ENCODE assay signal across 1 cellular context in the genomic region with DNA sequence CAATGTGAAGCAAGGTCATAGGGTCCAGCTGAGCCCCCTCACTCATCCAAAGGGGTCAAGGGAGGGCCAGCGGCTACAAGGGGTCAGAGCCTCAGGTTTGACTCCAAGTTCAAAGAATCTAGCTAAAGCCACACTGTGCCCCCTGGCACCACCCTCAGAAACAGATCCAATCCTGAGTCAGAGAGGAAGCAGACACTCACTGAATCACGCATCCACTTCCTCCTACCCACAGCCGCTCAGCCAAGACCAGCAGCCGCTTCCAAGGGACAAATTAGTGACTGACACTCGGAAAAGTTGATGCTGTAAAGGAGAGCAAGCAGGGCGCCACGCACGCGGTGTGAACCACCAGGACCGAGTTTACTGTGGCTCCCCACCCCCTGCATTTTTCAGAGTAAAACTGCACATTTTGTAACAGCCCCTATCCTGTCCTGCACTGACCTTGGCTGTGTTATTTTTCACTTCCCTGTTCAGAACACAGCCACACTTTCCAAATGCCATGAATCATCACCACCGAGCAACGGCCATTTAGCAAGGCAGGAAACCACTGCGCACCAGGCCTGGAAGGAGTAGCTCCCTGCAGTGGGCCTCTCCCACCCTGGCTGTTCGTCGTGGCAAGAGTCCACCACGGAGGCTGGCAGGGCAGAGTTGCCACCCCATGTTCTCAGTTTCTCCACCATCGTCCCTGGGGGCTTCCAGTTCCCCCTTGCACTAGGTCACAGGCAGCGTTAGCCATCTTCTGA.
A peak's percentile ranks its signal among the peaks of the same experiment; 100 is the strongest.
TF ChIP-seq lines count a peak whose summit lies in the region.

No MANE protein-coding gene starts in this region.

TF ChIP-seq in K562, 482 proteins besides CTCF, POLR2A, EP300 and RAD21 (continued from another document and continues in another):
- peak; percentile 54; the same call in 1 of the 2 replicates for TF ChIP-seq ATF7 (IDR thresholded peaks at IDR 0.05)
- TF ChIP-seq ZNF583 (CRISPR knock-in tag; IDR thresholded peaks at IDR 0.05): peak; percentile 88
- peak in 1 of 2 experiments; percentile 50; a peak in 1 of 4 replicates for TF ChIP-seq KDM4B (IDR thresholded peaks at IDR 0.05; ENCODE audit: borderline replicate concordance in 2 of 2, low read depth in 1 of 2)
- TF ChIP-seq SMARCA4 (IDR thresholded peaks at IDR 0.05): peak; percentile 57
- no peak for TF ChIP-seq MYC (IDR thresholded peaks at IDR 0.05; ENCODE audit: low read depth, low read length)
- TF ChIP-seq MYC (CRISPR knock-in tag; IDR thresholded peaks at IDR 0.05; ENCODE audit: borderline replicate concordance, low read depth): peak; percentile 39; the same call in 1 of the 2 replicates
- no peak; the same call in 1 of the 2 replicates for TF ChIP-seq NR2C1 (IDR thresholded peaks at IDR 0.05)
- TF ChIP-seq NR2C1 (tag; IDR thresholded peaks at IDR 0.05): peak; percentile 78
- TF ChIP-seq, protein P1, sequence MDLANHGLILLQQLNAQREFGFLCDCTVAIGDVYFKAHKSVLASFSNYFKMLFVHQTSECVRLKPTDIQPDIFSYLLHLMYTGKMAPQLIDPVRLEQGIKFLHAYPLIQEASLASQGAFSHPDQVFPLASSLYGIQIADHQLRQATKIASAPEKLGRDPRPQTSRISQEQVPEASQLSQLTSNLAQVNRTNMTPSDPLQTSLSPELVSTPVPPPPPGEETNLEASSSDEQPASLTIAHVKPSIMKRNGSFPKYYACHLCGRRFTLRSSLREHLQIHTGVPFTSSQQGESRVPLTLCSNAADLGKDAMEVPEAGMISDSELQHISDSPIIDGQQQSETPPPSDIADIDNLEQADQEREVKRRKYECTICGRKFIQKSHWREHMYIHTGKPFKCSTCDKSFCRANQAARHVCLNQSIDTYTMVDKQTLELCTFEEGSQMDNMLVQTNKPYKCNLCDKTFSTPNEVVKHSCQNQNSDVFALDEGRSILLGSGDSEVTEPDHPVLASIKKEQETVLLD (IDR thresholded peaks at IDR 0.05): peak; percentile 65; the same call in 1 of the 2 replicates
- peak; percentile 64; the same call in 1 of the 2 replicates for TF ChIP-seq ZNF41 (CRISPR knock-in tag; conservative IDR thresholded peaks at IDR 0.05)
- TF ChIP-seq ZNF766 (CRISPR knock-in tag; conservative IDR thresholded peaks at IDR 0.05): peak; percentile 92
- TF ChIP-seq CAMTA2 (CRISPR knock-in tag; conservative IDR thresholded peaks at IDR 0.05): 0 out of 2 replicates have a peak, but pooled peaks have one; percentile 46
- TF ChIP-seq, protein P2, sequence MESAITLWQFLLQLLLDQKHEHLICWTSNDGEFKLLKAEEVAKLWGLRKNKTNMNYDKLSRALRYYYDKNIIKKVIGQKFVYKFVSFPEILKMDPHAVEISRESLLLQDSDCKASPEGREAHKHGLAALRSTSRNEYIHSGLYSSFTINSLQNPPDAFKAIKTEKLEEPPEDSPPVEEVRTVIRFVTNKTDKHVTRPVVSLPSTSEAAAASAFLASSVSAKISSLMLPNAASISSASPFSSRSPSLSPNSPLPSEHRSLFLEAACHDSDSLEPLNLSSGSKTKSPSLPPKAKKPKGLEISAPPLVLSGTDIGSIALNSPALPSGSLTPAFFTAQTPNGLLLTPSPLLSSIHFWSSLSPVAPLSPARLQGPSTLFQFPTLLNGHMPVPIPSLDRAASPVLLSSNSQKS (CRISPR knock-in tag; IDR thresholded peaks at IDR 0.05): peak; percentile 77; the same call in 1 of the 2 replicates
- TF ChIP-seq, protein P3, sequence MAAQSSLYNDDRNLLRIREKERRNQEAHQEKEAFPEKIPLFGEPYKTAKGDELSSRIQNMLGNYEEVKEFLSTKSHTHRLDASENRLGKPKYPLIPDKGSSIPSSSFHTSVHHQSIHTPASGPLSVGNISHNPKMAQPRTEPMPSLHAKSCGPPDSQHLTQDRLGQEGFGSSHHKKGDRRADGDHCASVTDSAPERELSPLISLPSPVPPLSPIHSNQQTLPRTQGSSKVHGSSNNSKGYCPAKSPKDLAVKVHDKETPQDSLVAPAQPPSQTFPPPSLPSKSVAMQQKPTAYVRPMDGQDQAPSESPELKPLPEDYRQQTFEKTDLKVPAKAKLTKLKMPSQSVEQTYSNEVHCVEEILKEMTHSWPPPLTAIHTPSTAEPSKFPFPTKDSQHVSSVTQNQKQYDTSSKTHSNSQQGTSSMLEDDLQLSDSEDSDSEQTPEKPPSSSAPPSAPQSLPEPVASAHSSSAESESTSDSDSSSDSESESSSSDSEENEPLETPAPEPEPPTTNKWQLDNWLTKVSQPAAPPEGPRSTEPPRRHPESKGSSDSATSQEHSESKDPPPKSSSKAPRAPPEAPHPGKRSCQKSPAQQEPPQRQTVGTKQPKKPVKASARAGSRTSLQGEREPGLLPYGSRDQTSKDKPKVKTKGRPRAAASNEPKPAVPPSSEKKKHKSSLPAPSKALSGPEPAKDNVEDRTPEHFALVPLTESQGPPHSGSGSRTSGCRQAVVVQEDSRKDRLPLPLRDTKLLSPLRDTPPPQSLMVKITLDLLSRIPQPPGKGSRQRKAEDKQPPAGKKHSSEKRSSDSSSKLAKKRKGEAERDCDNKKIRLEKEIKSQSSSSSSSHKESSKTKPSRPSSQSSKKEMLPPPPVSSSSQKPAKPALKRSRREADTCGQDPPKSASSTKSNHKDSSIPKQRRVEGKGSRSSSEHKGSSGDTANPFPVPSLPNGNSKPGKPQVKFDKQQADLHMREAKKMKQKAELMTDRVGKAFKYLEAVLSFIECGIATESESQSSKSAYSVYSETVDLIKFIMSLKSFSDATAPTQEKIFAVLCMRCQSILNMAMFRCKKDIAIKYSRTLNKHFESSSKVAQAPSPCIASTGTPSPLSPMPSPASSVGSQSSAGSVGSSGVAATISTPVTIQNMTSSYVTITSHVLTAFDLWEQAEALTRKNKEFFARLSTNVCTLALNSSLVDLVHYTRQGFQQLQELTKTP (IDR thresholded peaks at IDR 0.05; ENCODE audit: low read depth in 1 of 2, partially characterized antibody in 2 of 2): peak in 1 of 2 experiments; percentile 15
- no peak for TF ChIP-seq IRF2 (CRISPR knock-in tag; IDR thresholded peaks at IDR 0.05)
- peak; percentile 53; the same call in 1 of the 2 replicates for TF ChIP-seq LEF1 (IDR thresholded peaks at IDR 0.05)
- no peak for TF ChIP-seq CBFA2T2 (conservative IDR thresholded peaks at IDR 0.05)
- TF ChIP-seq CLOCK (CRISPR knock-in tag; IDR thresholded peaks at IDR 0.05; ENCODE audit: borderline replicate concordance): peak; percentile 48; the same call in 1 of the 2 replicates
- TF ChIP-seq FIP1L1 (IDR thresholded peaks at IDR 0.05; ENCODE audit: low read depth, low read length, poor library complexity, severe bottlenecking): no peak
- TF ChIP-seq RBM15 (IDR thresholded peaks at IDR 0.05; ENCODE audit: insufficient read depth, low read length): no peak
- TF ChIP-seq ZNF740 (CRISPR knock-in tag; IDR thresholded peaks at IDR 0.05): no peak
- 0 out of 4 replicates have a peak, but pooled peaks of 1 of the 2 experiments have one; percentile 17 for TF ChIP-seq ZNF740 (tag; IDR thresholded peaks at IDR 0.05)
- peak; percentile 53 for TF ChIP-seq CXXC5 (CRISPR knock-in tag; IDR thresholded peaks at IDR 0.05)
- no peak for TF ChIP-seq NCOA4 (IDR thresholded peaks at IDR 0.05; ENCODE audit: partially characterized antibody)
- peak; percentile 21; the same call in 1 of the 2 replicates for TF ChIP-seq ZNF707 (CRISPR knock-in tag; conservative IDR thresholded peaks at IDR 0.05)
- TF ChIP-seq ZNF589 (CRISPR knock-in tag; IDR thresholded peaks at IDR 0.05; ENCODE audit: low read depth): peak; percentile 96
- TF ChIP-seq, protein P4, sequence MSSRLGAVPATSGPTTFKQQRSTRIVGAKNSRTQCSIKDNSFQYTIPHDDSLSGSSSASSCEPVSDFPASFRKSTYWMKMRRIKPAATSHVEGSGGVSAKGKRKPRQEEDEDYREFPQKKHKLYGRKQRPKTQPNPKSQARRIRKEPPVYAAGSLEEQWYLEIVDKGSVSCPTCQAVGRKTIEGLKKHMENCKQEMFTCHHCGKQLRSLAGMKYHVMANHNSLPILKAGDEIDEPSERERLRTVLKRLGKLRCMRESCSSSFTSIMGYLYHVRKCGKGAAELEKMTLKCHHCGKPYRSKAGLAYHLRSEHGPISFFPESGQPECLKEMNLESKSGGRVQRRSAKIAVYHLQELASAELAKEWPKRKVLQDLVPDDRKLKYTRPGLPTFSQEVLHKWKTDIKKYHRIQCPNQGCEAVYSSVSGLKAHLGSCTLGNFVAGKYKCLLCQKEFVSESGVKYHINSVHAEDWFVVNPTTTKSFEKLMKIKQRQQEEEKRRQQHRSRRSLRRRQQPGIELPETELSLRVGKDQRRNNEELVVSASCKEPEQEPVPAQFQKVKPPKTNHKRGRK (tag; IDR thresholded peaks at IDR 0.05): no peak
- peak; percentile 84 for TF ChIP-seq ZNF695 (CRISPR knock-in tag; IDR thresholded peaks at IDR 0.05)
- TF ChIP-seq SMAD4 (CRISPR knock-in tag; conservative IDR thresholded peaks at IDR 0.05): peak; percentile 88; the same call in 1 of the 2 replicates
- peak; percentile 43; the same call in 1 of the 2 replicates for TF ChIP-seq ZNF449 (CRISPR knock-in tag; IDR thresholded peaks at IDR 0.05)
- peak; percentile 78 for TF ChIP-seq DMBX1 (CRISPR knock-in tag; IDR thresholded peaks at IDR 0.05; ENCODE audit: borderline replicate concordance)
- peak; percentile 75 for TF ChIP-seq ETV5 (CRISPR knock-in tag; IDR thresholded peaks at IDR 0.05; ENCODE audit: low read depth)
- TF ChIP-seq, protein P5, sequence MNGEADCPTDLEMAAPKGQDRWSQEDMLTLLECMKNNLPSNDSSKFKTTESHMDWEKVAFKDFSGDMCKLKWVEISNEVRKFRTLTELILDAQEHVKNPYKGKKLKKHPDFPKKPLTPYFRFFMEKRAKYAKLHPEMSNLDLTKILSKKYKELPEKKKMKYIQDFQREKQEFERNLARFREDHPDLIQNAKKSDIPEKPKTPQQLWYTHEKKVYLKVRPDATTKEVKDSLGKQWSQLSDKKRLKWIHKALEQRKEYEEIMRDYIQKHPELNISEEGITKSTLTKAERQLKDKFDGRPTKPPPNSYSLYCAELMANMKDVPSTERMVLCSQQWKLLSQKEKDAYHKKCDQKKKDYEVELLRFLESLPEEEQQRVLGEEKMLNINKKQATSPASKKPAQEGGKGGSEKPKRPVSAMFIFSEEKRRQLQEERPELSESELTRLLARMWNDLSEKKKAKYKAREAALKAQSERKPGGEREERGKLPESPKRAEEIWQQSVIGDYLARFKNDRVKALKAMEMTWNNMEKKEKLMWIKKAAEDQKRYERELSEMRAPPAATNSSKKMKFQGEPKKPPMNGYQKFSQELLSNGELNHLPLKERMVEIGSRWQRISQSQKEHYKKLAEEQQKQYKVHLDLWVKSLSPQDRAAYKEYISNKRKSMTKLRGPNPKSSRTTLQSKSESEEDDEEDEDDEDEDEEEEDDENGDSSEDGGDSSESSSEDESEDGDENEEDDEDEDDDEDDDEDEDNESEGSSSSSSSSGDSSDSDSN (IDR thresholded peaks at IDR 0.05; ENCODE audit: borderline replicate concordance in 1 of 2, low read depth in 2 of 2, low read length in 2 of 2): no peak
- TF ChIP-seq ZNF316 (IDR thresholded peaks at IDR 0.05): peak; percentile 29; the same call in 1 of the 2 replicates
- TF ChIP-seq ZFPM2 (CRISPR knock-in tag; IDR thresholded peaks at IDR 0.05): no peak
- TF ChIP-seq, protein P6, sequence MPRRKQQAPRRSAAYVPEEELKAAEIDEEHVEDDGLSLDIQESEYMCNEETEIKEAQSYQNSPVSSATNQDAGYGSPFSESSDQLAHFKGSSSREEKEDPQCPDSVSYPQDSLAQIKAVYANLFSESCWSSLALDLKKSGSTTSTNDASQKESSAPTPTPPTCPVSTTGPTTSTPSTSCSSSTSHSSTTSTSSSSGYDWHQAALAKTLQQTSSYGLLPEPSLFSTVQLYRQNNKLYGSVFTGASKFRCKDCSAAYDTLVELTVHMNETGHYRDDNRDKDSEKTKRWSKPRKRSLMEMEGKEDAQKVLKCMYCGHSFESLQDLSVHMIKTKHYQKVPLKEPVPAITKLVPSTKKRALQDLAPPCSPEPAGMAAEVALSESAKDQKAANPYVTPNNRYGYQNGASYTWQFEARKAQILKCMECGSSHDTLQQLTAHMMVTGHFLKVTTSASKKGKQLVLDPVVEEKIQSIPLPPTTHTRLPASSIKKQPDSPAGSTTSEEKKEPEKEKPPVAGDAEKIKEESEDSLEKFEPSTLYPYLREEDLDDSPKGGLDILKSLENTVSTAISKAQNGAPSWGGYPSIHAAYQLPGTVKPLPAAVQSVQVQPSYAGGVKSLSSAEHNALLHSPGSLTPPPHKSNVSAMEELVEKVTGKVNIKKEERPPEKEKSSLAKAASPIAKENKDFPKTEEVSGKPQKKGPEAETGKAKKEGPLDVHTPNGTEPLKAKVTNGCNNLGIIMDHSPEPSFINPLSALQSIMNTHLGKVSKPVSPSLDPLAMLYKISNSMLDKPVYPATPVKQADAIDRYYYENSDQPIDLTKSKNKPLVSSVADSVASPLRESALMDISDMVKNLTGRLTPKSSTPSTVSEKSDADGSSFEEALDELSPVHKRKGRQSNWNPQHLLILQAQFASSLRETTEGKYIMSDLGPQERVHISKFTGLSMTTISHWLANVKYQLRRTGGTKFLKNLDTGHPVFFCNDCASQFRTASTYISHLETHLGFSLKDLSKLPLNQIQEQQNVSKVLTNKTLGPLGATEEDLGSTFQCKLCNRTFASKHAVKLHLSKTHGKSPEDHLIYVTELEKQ (CRISPR knock-in tag; IDR thresholded peaks at IDR 0.05): 0 out of 2 replicates have a peak, but pooled peaks have one; percentile 67
